8 cellular contexts compared by ENCODE assay signal in genomic region chr17:37488009-37488604, GRCh38. TPM values are rescaled to one million over a fixed set of nuclear protein-coding genes. Genes with fewer than 3 reads are reported as not detected.
DNase-seq lines count a peak whose midpoint lies in the region; ATAC-seq and TF ChIP-seq lines count a peak whose summit lies in the region.

No MANE protein-coding gene starts in this region.

- peak overlapping the region; percentile 55 to 60 for H3K9ac ChIP-seq in duodenal mucosa (ENCODE audit: low read depth in 1 of 2, low read length in 2 of 2)

- ATAC-seq in upper lobe of left lung (ENCODE audit: low FRiP score in 2 of 2) (peak; percentile 50 to 77), GM18861 (IDR thresholded peaks at IDR 0.05; ENCODE audit: unreplicated experiment) (no peak), HG03469 (IDR thresholded peaks at IDR 0.05; ENCODE audit: unreplicated experiment) (no peak)

- no peaks in the 10 kb centered on the region for H3K36me3 ChIP-seq in duodenal mucosa (ENCODE audit: control insufficient read depth in 1 of 2, insufficient read depth in 2 of 2, low read length in 2 of 2)
- H3K36me3 ChIP-seq in upper lobe of left lung: no peaks in the 10 kb centered on the region

- no peaks in the 10 kb centered on the region for H3K9me3 ChIP-seq in duodenal mucosa (ENCODE audit: control insufficient read depth in 1 of 2, low read length in 2 of 2)
- no peaks in the 10 kb centered on the region for H3K9me3 ChIP-seq in upper lobe of left lung

- H3K4me1 ChIP-seq in duodenal mucosa (ENCODE audit: control insufficient read depth in 1 of 2, insufficient read depth in 2 of 2, low read length in 2 of 2) (peaks cover 12 to 23% of the 10 kb centered on the region in 2 donors), upper lobe of left lung (peaks cover 15 to 31% (median 24%) of the 10 kb centered on the region in 4 donors)

- no peak for TF ChIP-seq POLR2A in upper lobe of left lung (IDR thresholded peaks at IDR 0.05)

- 28 to 29% methylated on average over 7 of the region's 7 CpGs for WGBS in upper lobe of left lung, 2 donors

- in situ Hi-C loops in SK-MEL-5 (cut with HindIII; ENCODE audit: low pct_unique_long_range_greater_than_20kb, low sequenced_read_pairs): no loop called here

- DNase-seq in DMS53 (lab: John Stamatoyannopoulos, UW): peak; percentile 97
- peak; percentile 75 for DNase-seq in LoVo (ENCODE audit: low spot score)
- peak; percentile 93 for DNase-seq in SK-MEL-5 (ENCODE audit: low read depth, low spot score)
- DNase-seq in medulla oblongata (ENCODE audit: extremely low spot score): peak; percentile 60
- no peak for DNase-seq in upper lobe of left lung

- H3K4me3 ChIP-seq in duodenal mucosa (ENCODE audit: low read depth in 1 of 2, low read length in 2 of 2) (peak overlapping the region; percentile 70 to 81), upper lobe of left lung (peak overlapping the region; percentile 74 to 97 (median 89))

- no peak for TF ChIP-seq CTCF in upper lobe of left lung (IDR thresholded peaks at IDR 0.05)

- TF ChIP-seq EP300 in upper lobe of left lung (IDR thresholded peaks at IDR 0.05): peak in 1 of 4 donors; percentile 7

- H3K27ac ChIP-seq in duodenal mucosa (ENCODE audit: low read depth, low read length) (peak overlapping the region; percentile 1), upper lobe of left lung (peak overlapping the region; percentile 86 to 91 (median 88))

- H3K27me3 ChIP-seq in duodenal mucosa (ENCODE audit: control insufficient read depth in 1 of 2, insufficient read depth in 2 of 2, low read length in 2 of 2) (no peaks in the 10 kb centered on the region), upper lobe of left lung (peaks cover 0 to 4% (median 0%) of the 10 kb centered on the region in 4 donors)

RNA-seq across cellular contexts. Expression of gene DUSP14, which starts 1.6 kb away (rescaled TPM):
- 106 and 119 TPM in 2 replicates for total RNA-seq in SK-MEL-5 (2014; rRNA removed; shearing (Covaris generic))
- polyA plus RNA-seq in SK-MEL-5 (2015; cell fraction: cytosol; rRNA removed): 89.7 and 90.1 TPM in 2 replicates
- 28.7 and 39.9 TPM in 2 replicates for polyA plus RNA-seq in SK-MEL-5 (2015; cell fraction: nucleus; rRNA removed)
- 10 to 100 TPM in 3 of 6 donors, 1 to 10 TPM in 3; 4.2 to 40.0 (median 9.4) TPM for total RNA-seq in upper lobe of left lung

Comparison
In these comparisons a context has a peak if more than half of its experiments do, and no peak if none do; other contexts are left out.
1. DNase-seq: peak in DMS53 (single experiment), LoVo (single experiment), SK-MEL-5 (single experiment) and medulla oblongata (single experiment); none in upper lobe of left lung (0 of 2).
2. ATAC-seq: peak in upper lobe of left lung (2 of 2); none in GM18861 (single experiment) and HG03469 (single experiment).